Comparison of ENCODE assay signal across 10 cellular contexts in genomic region chr7:32078824-32079223, GRCh38. TPM values are rescaled to one million over a fixed set of nuclear protein-coding genes. Genes with fewer than 3 reads are reported as not detected.
"Had no signal": no experiment of that assay in that cellular context is flagged by ENCODE, and none has a peak within 500 bp of the region (broad histone marks: within the 10 kb centered on the region; RNA-seq: fewer than 3 reads in every experiment).

No MANE protein-coding gene starts in this region.

- H3K4me3 ChIP-seq: GM23248, HAP-1, K562 had no signal

- H3K4me1 ChIP-seq: HAP-1 had no signal

- H3K36me3 ChIP-seq: HAP-1 had no signal

- DNase-seq: GM23248, GOT3, H7, HFFc6, IMR-90, KG1 had no signal

- ATAC-seq: HCT116, K562 had no signal

- H3K9me3 ChIP-seq: HAP-1 had no signal

- H3K27ac ChIP-seq: GM23248 had no signal

RNA-seq across cellular contexts. Expression of gene PDE1C, which starts 8.6 kb away (rescaled TPM):
- total RNA-seq: HT-29, K562 had no signal
